Comparison of ENCODE assay signal across 1 cellular context in the genomic region with DNA sequence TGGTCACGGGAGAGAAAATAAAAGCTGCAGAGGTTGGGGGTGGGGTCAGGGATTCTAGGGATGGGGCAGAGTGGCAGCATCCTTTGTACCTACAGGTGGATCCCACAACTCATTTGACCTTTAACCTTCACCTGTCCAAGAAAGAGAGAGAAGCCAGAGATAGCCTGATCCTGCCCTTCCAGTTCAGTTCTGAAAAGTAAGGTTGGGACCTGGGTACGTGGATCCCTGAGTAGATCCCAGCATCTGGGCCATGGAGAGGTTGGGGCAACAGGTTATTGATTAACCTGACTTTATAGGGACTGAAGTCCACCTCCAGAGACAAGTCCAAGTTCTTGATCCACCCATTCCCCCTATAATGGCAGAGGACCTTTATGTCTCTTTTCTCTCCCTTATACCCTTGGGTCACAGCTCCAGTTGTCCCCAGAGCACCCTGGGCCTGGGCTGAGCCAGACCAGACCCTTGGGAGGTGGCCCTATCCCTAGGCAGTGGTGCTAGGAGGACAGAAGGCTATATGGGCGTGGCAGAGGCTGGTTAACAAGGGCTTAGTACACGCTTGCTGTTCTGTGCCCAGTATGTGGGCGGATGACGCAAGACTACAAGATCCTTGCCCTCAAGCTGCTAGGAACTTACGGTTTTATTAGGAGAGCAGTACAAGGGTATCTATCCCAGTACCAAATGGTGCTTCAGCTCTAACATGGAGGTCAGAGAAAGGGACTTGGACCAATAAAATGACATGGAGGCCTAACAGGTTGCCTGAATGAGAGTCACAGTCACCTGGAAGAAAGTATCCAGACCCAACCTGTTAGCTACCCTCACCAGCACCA.
TF ChIP-seq lines count a peak whose summit lies in the region.

No MANE protein-coding gene starts in this region.

TF ChIP-seq in HepG2, 621 proteins besides CTCF, POLR2A, EP300 and RAD21 (continued from another document and continues in another):
- TF ChIP-seq, protein P1, sequence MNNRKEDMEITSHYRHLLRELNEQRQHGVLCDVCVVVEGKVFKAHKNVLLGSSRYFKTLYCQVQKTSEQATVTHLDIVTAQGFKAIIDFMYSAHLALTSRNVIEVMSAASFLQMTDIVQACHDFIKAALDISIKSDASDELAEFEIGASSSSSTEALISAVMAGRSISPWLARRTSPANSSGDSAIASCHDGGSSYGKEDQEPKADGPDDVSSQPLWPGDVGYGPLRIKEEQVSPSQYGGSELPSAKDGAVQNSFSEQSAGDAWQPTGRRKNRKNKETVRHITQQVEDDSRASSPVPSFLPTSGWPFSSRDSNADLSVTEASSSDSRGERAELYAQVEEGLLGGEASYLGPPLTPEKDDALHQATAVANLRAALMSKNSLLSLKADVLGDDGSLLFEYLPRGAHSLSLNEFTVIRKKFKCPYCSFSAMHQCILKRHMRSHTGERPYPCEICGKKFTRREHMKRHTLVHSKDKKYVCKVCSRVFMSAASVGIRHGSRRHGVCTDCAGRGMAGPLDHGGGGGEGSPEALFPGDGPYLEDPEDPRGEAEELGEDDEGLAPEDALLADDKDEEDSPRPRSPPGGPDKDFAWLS (CRISPR knock-in tag; IDR thresholded peaks at IDR 0.05; ENCODE audit: borderline replicate concordance), result no peak
- TF ChIP-seq TSC22D2 (CRISPR knock-in tag; IDR thresholded peaks at IDR 0.05; ENCODE audit: borderline replicate concordance) (no peak), ZNF574 (CRISPR knock-in tag; IDR thresholded peaks at IDR 0.05) (peak; percentile 67), ZNF264 (CRISPR knock-in tag; IDR thresholded peaks at IDR 0.05) (no peak), MAFF (IDR thresholded peaks at IDR 0.05; ENCODE audit: low read depth, low read length) (no peak), SOX13 (IDR thresholded peaks at IDR 0.05) (no peak), SOX13 (CRISPR knock-in tag; conservative IDR thresholded peaks at IDR 0.05 in 1 of 2, IDR thresholded peaks at IDR 0.05 in 1 of 2) (peak in 1 of 2 experiments; percentile 39; a peak in 2 of 4 replicates), CENPT (CRISPR knock-in tag; IDR thresholded peaks at IDR 0.05; ENCODE audit: low read depth) (no peak), REPIN1 (CRISPR knock-in tag; IDR thresholded peaks at IDR 0.05; ENCODE audit: borderline replicate concordance, low read depth) (no peak; the same call in 1 of the 2 replicates), IKZF1 (IDR thresholded peaks at IDR 0.05) (no peak), ZNF12 (CRISPR knock-in tag; IDR thresholded peaks at IDR 0.05) (peak; percentile 73; the same call in 1 of the 2 replicates), CBX1 (IDR thresholded peaks at IDR 0.05; ENCODE audit: low read depth) (no peak), ERF (CRISPR knock-in tag; IDR thresholded peaks at IDR 0.05) (no peak), KDM2A (CRISPR knock-in tag; IDR thresholded peaks at IDR 0.05; ENCODE audit: borderline replicate concordance, low read depth) (peak; percentile 52; the same call in 1 of the 2 replicates), ZMAT3 (CRISPR knock-in tag; conservative IDR thresholded peaks at IDR 0.05) (no peak), SMYD3 (CRISPR knock-in tag; IDR thresholded peaks at IDR 0.05) (no peak), ZNF354B (CRISPR knock-in tag; IDR thresholded peaks at IDR 0.05) (no peak), ZNF737 (CRISPR knock-in tag; IDR thresholded peaks at IDR 0.05; ENCODE audit: borderline replicate concordance) (no peak), SOX6 (IDR thresholded peaks at IDR 0.05) (no peak), SOX6 (CRISPR knock-in tag; IDR thresholded peaks at IDR 0.05) (peak; percentile 93), ZNF446 (CRISPR knock-in tag; IDR thresholded peaks at IDR 0.05) (no peak), FOXA1 (IDR thresholded peaks at IDR 0.05) (no peak), FOXA1 (CRISPR knock-in tag; IDR thresholded peaks at IDR 0.05) (no peak), ZNF883 (CRISPR knock-in tag; IDR thresholded peaks at IDR 0.05; ENCODE audit: not compliant biosample characterization) (peak; percentile 42), RBM22 (optimal IDR thresholded peaks at IDR 0.05; ENCODE audit: low read length) (peak; percentile 33), HNF1B (CRISPR knock-in tag; IDR thresholded peaks at IDR 0.05) (peak; percentile 97), ZNF569 (CRISPR knock-in tag; IDR thresholded peaks at IDR 0.05; ENCODE audit: borderline replicate concordance) (no peak), FOXK2 (IDR thresholded peaks at IDR 0.05) (no peak), TGIF2 (CRISPR knock-in tag; IDR thresholded peaks at IDR 0.05) (0 out of 2 replicates have a peak, but pooled peaks have one; percentile 51), CBX5 (CRISPR knock-in tag; IDR thresholded peaks at IDR 0.05; ENCODE audit: borderline replicate concordance) (peak; percentile 48; the same call in 1 of the 2 replicates), CCDC6 (CRISPR knock-in tag; IDR thresholded peaks at IDR 0.05) (peak; percentile 56; the same call in 1 of the 2 replicates), ZNF317 (CRISPR knock-in tag; IDR thresholded peaks at IDR 0.05) (peak; percentile 82), ZNF891 (CRISPR knock-in tag; IDR thresholded peaks at IDR 0.05) (no peak), GZF1 (CRISPR knock-in tag; IDR thresholded peaks at IDR 0.05) (peak; percentile 81; the same call in 1 of the 2 replicates), PTBP1 (IDR thresholded peaks at IDR 0.05; ENCODE audit: low read depth, low read length, poor library complexity, severe bottlenecking) (no peak), ZNF598 (CRISPR knock-in tag; IDR thresholded peaks at IDR 0.05; ENCODE audit: borderline replicate concordance) (0 out of 2 replicates have a peak, but pooled peaks have one; percentile 62), ZNF580 (CRISPR knock-in tag; IDR thresholded peaks at IDR 0.05; ENCODE audit: borderline replicate concordance, low read depth) (no peak), MIER2 (CRISPR knock-in tag; IDR thresholded peaks at IDR 0.05) (no peak; the same call in 1 of the 2 replicates), SNAPC2 (CRISPR knock-in tag; IDR thresholded peaks at IDR 0.05) (no peak), GPN1 (CRISPR knock-in tag; IDR thresholded peaks at IDR 0.05; ENCODE audit: borderline replicate concordance) (no peak), PCBP1 (IDR thresholded peaks at IDR 0.05; ENCODE audit: borderline replicate concordance, low read depth, low read length) (no peak), SIX1 (CRISPR knock-in tag; IDR thresholded peaks at IDR 0.05; ENCODE audit: borderline replicate concordance) (no peak), NR2F1 (CRISPR knock-in tag; IDR thresholded peaks at IDR 0.05) (no peak), ZNF276 (CRISPR knock-in tag; IDR thresholded peaks at IDR 0.05; ENCODE audit: low read depth) (no peak), ZNF552 (CRISPR knock-in tag; IDR thresholded peaks at IDR 0.05; ENCODE audit: borderline replicate concordance) (no peak)
- TF ChIP-seq, protein P2, sequence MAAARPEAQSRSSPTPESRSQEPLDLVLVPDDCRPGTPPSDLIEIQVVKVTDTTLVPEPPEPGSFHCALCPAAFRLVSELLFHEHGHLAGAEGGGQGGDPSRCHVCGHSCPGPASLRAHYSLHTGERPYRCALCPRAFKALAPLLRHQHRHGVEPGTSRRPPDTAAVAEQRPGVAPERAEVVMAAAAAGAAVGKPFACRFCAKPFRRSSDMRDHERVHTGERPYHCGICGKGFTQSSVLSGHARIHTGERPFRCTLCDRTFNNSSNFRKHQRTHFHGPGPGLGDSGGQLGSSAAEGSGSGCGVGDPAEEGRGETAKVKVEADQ (CRISPR knock-in tag; IDR thresholded peaks at IDR 0.05; ENCODE audit: borderline replicate concordance), result peak; percentile 85
- TF ChIP-seq, protein P3, sequence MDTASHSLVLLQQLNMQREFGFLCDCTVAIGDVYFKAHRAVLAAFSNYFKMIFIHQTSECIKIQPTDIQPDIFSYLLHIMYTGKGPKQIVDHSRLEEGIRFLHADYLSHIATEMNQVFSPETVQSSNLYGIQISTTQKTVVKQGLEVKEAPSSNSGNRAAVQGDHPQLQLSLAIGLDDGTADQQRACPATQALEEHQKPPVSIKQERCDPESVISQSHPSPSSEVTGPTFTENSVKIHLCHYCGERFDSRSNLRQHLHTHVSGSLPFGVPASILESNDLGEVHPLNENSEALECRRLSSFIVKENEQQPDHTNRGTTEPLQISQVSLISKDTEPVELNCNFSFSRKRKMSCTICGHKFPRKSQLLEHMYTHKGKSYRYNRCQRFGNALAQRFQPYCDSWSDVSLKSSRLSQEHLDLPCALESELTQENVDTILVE (CRISPR knock-in tag; IDR thresholded peaks at IDR 0.05), result no peak; the same call in 1 of the 2 replicates
- TF ChIP-seq, protein P4, sequence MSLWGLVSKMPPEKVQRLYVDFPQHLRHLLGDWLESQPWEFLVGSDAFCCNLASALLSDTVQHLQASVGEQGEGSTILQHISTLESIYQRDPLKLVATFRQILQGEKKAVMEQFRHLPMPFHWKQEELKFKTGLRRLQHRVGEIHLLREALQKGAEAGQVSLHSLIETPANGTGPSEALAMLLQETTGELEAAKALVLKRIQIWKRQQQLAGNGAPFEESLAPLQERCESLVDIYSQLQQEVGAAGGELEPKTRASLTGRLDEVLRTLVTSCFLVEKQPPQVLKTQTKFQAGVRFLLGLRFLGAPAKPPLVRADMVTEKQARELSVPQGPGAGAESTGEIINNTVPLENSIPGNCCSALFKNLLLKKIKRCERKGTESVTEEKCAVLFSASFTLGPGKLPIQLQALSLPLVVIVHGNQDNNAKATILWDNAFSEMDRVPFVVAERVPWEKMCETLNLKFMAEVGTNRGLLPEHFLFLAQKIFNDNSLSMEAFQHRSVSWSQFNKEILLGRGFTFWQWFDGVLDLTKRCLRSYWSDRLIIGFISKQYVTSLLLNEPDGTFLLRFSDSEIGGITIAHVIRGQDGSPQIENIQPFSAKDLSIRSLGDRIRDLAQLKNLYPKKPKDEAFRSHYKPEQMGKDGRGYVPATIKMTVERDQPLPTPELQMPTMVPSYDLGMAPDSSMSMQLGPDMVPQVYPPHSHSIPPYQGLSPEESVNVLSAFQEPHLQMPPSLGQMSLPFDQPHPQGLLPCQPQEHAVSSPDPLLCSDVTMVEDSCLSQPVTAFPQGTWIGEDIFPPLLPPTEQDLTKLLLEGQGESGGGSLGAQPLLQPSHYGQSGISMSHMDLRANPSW (CRISPR knock-in tag; IDR thresholded peaks at IDR 0.05; ENCODE audit: borderline replicate concordance), result no peak
- TF ChIP-seq, protein P5, sequence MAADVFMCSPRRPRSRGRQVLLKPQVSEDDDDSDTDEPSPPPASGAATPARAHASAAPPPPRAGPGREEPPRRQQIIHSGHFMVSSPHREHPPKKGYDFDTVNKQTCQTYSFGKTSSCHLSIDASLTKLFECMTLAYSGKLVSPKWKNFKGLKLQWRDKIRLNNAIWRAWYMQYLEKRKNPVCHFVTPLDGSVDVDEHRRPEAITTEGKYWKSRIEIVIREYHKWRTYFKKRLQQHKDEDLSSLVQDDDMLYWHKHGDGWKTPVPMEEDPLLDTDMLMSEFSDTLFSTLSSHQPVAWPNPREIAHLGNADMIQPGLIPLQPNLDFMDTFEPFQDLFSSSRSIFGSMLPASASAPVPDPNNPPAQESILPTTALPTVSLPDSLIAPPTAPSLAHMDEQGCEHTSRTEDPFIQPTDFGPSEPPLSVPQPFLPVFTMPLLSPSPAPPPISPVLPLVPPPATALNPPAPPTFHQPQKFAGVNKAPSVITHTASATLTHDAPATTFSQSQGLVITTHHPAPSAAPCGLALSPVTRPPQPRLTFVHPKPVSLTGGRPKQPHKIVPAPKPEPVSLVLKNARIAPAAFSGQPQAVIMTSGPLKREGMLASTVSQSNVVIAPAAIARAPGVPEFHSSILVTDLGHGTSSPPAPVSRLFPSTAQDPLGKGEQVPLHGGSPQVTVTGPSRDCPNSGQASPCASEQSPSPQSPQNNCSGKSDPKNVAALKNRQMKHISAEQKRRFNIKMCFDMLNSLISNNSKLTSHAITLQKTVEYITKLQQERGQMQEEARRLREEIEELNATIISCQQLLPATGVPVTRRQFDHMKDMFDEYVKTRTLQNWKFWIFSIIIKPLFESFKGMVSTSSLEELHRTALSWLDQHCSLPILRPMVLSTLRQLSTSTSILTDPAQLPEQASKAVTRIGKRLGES (CRISPR knock-in tag; IDR thresholded peaks at IDR 0.05; ENCODE audit: borderline replicate concordance), result no peak
